Comparison of ENCODE assay signal across 1 cellular context in genomic region chr9:6681147-6681956, GRCh38.
TF ChIP-seq lines count a peak whose summit lies in the region.

No MANE protein-coding gene starts in this region.

TF ChIP-seq in HEK293, 187 proteins besides CTCF, POLR2A, EP300 and RAD21 (continued from another document and continues in another):
- TF ChIP-seq ZNF670 (tag by site-specific recombination; IDR thresholded peaks at IDR 0.05; ENCODE audit: low read depth) (no peak), ZNF639 (tag by site-specific recombination; IDR thresholded peaks at IDR 0.05) (peak; percentile 43; the same call in 1 of the 2 replicates), ZNF174 (tag by site-specific recombination; IDR thresholded peaks at IDR 0.05) (no peak), ZNF433 (tag by site-specific recombination; IDR thresholded peaks at IDR 0.05; ENCODE audit: low read depth) (no peak), ZNF785 (tag by site-specific recombination; IDR thresholded peaks at IDR 0.05) (no peak), ZNF169 (tag by site-specific recombination; IDR thresholded peaks at IDR 0.05) (no peak), KLF10 (tag by site-specific recombination; IDR thresholded peaks at IDR 0.05) (no peak), ZNF132 (tag by site-specific recombination; IDR thresholded peaks at IDR 0.05; ENCODE audit: borderline replicate concordance) (no peak), PBX3 (CRISPR knock-in tag; IDR thresholded peaks at IDR 0.05) (no peak; the same call in 1 of the 2 replicates), ZNF600 (tag by site-specific recombination; IDR thresholded peaks at IDR 0.05) (peak; percentile 86), ZBTB7A (tag by site-specific recombination; IDR thresholded peaks at IDR 0.05; ENCODE audit: low read depth) (no peak), ZFP37 (tag by site-specific recombination; IDR thresholded peaks at IDR 0.05) (0 out of 2 replicates have a peak, but pooled peaks have one; percentile 3), ZNF623 (tag by site-specific recombination; IDR thresholded peaks at IDR 0.05) (no peak), ZNF561 (tag by site-specific recombination; IDR thresholded peaks at IDR 0.05; ENCODE audit: borderline replicate concordance) (0 out of 2 replicates have a peak, but pooled peaks have one; percentile 44), TSHZ1 (tag by site-specific recombination; IDR thresholded peaks at IDR 0.05; ENCODE audit: borderline replicate concordance) (no peak), ZNF148 (tag by site-specific recombination; IDR thresholded peaks at IDR 0.05; ENCODE audit: borderline replicate concordance) (no peak), ZNF837 (tag by site-specific recombination; IDR thresholded peaks at IDR 0.05) (no peak), ZNF292 (tag by site-specific recombination; IDR thresholded peaks at IDR 0.05; ENCODE audit: borderline replicate concordance, low read depth) (no peak), ZNF221 (tag by site-specific recombination; IDR thresholded peaks at IDR 0.05; ENCODE audit: borderline replicate concordance) (no peak), ZNF473 (tag by site-specific recombination; IDR thresholded peaks at IDR 0.05) (no peak), GLIS2 (tag by site-specific recombination; IDR thresholded peaks at IDR 0.05) (peak; percentile 30; the same call in 1 of the 2 replicates), ZBTB49 (tag by site-specific recombination; IDR thresholded peaks at IDR 0.05; ENCODE audit: low read depth) (no peak), ZNF23 (tag by site-specific recombination; IDR thresholded peaks at IDR 0.05; ENCODE audit: borderline replicate concordance) (no peak), AEBP2 (tag by site-specific recombination; IDR thresholded peaks at IDR 0.05; ENCODE audit: borderline replicate concordance) (no peak), ZNF175 (tag by site-specific recombination; IDR thresholded peaks at IDR 0.05) (no peak), SCRT1 (tag by site-specific recombination; IDR thresholded peaks at IDR 0.05; ENCODE audit: borderline replicate concordance) (no peak), ZNF114 (tag by site-specific recombination; IDR thresholded peaks at IDR 0.05) (no peak), ZNF391 (tag by site-specific recombination; IDR thresholded peaks at IDR 0.05; ENCODE audit: borderline replicate concordance, low read depth) (peak; percentile 69; the same call in 1 of the 2 replicates), ZNF366 (tag by site-specific recombination; conservative IDR thresholded peaks at IDR 0.05) (no peak), ZNF488 (tag by site-specific recombination; IDR thresholded peaks at IDR 0.05) (no peak), ATF2 (tag by site-specific recombination; IDR thresholded peaks at IDR 0.05; ENCODE audit: low read depth) (no peak), ZNF645 (tag by site-specific recombination; IDR thresholded peaks at IDR 0.05) (no peak), PRDM6 (tag by site-specific recombination; IDR thresholded peaks at IDR 0.05) (no peak), ZNF776 (tag by site-specific recombination; IDR thresholded peaks at IDR 0.05; ENCODE audit: borderline replicate concordance) (no peak), EGR2 (tag by site-specific recombination; IDR thresholded peaks at IDR 0.05; ENCODE audit: low read depth) (no peak), ZNF398 (tag by site-specific recombination; IDR thresholded peaks at IDR 0.05) (no peak)
